In genomic region chr1:97190326-97190725, GRCh38 we compare ENCODE assay signal across 13 cellular contexts.
DNase-seq lines count a peak whose midpoint lies in the region; ATAC-seq, FAIRE-seq and TF ChIP-seq lines count a peak whose summit lies in the region.
"Had no signal": no experiment of that assay in that cellular context is flagged by ENCODE, and none has a peak within 500 bp of the region (broad histone marks: within the 10 kb centered on the region; RNA-seq: fewer than 3 reads in every experiment).

No MANE protein-coding gene starts in this region.

- intact Hi-C loops in PC-3 (cut with micrococcal nuclease) = loop anchor here (5.0 kb wide), 1 partner anchor 337 kb away; no protein-coding TSS in a partner anchor
- intact Hi-C loops in ovary (cut with DNase I) = no loop called here
- intact Hi-C loops in esophagus squamous epithelium (cut with DNase I) = no loop called here

- H2AFZ ChIP-seq in PC-3 (ENCODE audit: low read length) = no peak overlapping the region

- no peaks in the 10 kb centered on the region for H3F3A ChIP-seq in PC-3 (ENCODE audit: low read length, unreplicated experiment)

- DNase-seq in Daoy (ENCODE audit: low read depth) = peak; percentile 32
- peak; percentile 72 for DNase-seq in PC-3
- DNase-seq in epithelial cell of esophagus (ENCODE audit: low read depth) = peak; percentile 71
- DNase-seq in kidney tubule cell (ENCODE audit: low spot score) = peak; percentile 73
- no peak for DNase-seq in ovary
- DNase-seq in esophagus squamous epithelium (lab: John Stamatoyannopoulos, UW) = no peak
- no peak for DNase-seq in GM12892 (ENCODE audit: insufficient read length)
- DNase-seq in SHP77 treated with DMSO at 0.1 percent for 48 hours (lab: John Stamatoyannopoulos, UW) = no peak
- DNase-seq: activated naive CD4-positive, alpha-beta T cell treated with Interleukin-2 at 50 U/mL for 16 hours; AML-193; effector CD4-positive, alpha-beta T cell; NCI-H774; nephron progenitor cell had no signal

- H3K9me3 ChIP-seq in PC-3 (ENCODE audit: low read length) (no peaks in the 10 kb centered on the region), ovary (no peaks in the 10 kb centered on the region), esophagus squamous epithelium (no peaks in the 10 kb centered on the region)

- no peak overlapping the region for H3K4me3 ChIP-seq in PC-3 (ENCODE audit: low read length)
- H3K4me3 ChIP-seq in epithelial cell of esophagus (ENCODE audit: low read length) = no peak overlapping the region
- H3K4me3 ChIP-seq in ovary = no peak overlapping the region
- no peak overlapping the region for H3K4me3 ChIP-seq in esophagus squamous epithelium

- peak; percentile 60 for ATAC-seq in PC-3

- peak overlapping the region; percentile 11; the same call in 1 of the 2 replicates for H3K4me2 ChIP-seq in PC-3 (ENCODE audit: low read length)

- no peak for TF ChIP-seq EP300 in ovary (IDR thresholded peaks at IDR 0.05)

- no peak for FAIRE-seq in GM12892 (lab: Jason Lieb, UNC)

- H3K4me1 ChIP-seq in PC-3 (ENCODE audit: insufficient read depth, low read length) (peaks cover 37% of the 10 kb centered on the region), ovary (ENCODE audit: insufficient read depth) (no peaks in the 10 kb centered on the region), esophagus squamous epithelium (peaks cover 0 to 12% (median 0%) of the 10 kb centered on the region in 3 donors)

- no peaks in the 10 kb centered on the region for H3K9me2 ChIP-seq in PC-3 (replicated peaks; ENCODE audit: low read length)

- no peak overlapping the region for H3K9ac ChIP-seq in PC-3 (ENCODE audit: low read length)

- H3K79me2 ChIP-seq in PC-3 (ENCODE audit: low read length) = no peaks in the 10 kb centered on the region

- TF ChIP-seq POLR2A in ovary (IDR thresholded peaks at IDR 0.05) (no peak), esophagus squamous epithelium (IDR thresholded peaks at IDR 0.05) (no peak), GM12892 (IDR thresholded peaks at IDR 0.05; ENCODE audit: low read depth, low read length) (no peak)

- no peak for TF ChIP-seq CTCF in PC-3 (conservative IDR thresholded peaks at IDR 0.05; ENCODE audit: low read depth, low read length)
- TF ChIP-seq CTCF in epithelial cell of esophagus (IDR thresholded peaks at IDR 0.05; ENCODE audit: insufficient read depth, low read depth, low read length, missing control alignments) = no peak
- no peak for TF ChIP-seq CTCF in ovary (IDR thresholded peaks at IDR 0.05)
- TF ChIP-seq CTCF in esophagus squamous epithelium (IDR thresholded peaks at IDR 0.05) = no peak

- H3K36me3 ChIP-seq in PC-3 (ENCODE audit: low read depth, low read length) (no peaks in the 10 kb centered on the region), ovary (no peaks in the 10 kb centered on the region), esophagus squamous epithelium (peaks cover 0 to 15% (median 0%) of the 10 kb centered on the region in 3 donors)

- H4K20me1 ChIP-seq in PC-3 (ENCODE audit: low read length) = no peaks in the 10 kb centered on the region

- H3K27me3 ChIP-seq in PC-3 (ENCODE audit: low read length) (no peaks in the 10 kb centered on the region), ovary (no peaks in the 10 kb centered on the region), esophagus squamous epithelium (no peaks in the 10 kb centered on the region)

- H3K27ac ChIP-seq in PC-3 (ENCODE audit: low read length) (no peak overlapping the region), ovary (no peak overlapping the region), esophagus squamous epithelium (no peak overlapping the region)

- no TSS peak for BruUV-seq in PC-3 (replicated peaks; lab: Mats Ljungman, UMichigan)

- POLR2A ChIA-PET in PC-3 (lab: Charles Lee; ENCODE audit: unreplicated experiment) = no interaction called here

- CTCF ChIA-PET in PC-3 (lab: Charles Lee) = no interaction called here

Comparison
In these comparisons a context has a peak if more than half of its experiments do, and no peak if none do; other contexts are left out.
1. DNase-seq: peak in Daoy (single experiment), PC-3 (single experiment), epithelial cell of esophagus (single experiment) and kidney tubule cell (single experiment); none in ovary (0 of 5), esophagus squamous epithelium (single experiment), GM12892 (single experiment) and SHP77 treated with DMSO at 0.1 percent for 48 hours (single experiment).